1 cellular context compared by ENCODE assay signal in the genomic region with DNA sequence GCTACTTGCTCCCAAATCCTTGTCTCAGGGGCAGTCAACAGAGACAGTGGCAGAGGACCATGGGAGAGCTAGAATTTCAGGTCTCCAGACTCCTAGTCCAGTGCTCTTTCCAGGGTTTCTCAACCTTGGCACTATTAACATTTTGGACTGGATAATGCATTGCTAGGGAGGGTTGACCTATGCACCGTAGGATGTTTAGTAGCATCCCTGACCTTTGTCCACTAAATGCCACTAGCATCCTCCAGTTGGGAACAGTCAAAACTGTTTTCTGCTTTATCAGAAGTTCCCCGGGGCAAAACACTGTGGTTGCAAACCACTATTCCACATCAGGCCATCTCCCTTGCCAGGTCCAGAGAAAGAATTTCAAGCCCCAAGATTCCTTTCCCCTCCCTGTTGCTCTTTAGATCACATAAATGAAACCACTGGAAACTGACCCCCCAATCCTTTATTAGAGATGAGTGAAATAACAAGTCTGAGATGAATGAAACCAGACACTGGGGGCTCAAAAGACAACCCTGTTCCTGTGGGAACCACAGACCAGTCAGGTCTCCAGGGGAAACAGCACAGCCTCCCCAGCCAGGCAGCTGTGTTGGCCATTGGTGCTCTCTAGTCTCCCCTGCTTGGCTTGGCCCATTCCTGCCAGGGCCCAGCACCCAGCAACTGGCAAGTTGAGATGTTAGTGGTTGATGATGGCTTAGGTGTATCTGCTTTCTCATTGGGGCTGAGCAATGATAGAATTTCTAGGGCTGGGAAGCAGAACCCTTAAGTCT.
TF ChIP-seq lines count a peak whose summit lies in the region.

No MANE protein-coding gene starts in this region.

TF ChIP-seq in GM12878, 131 proteins besides CTCF, POLR2A, EP300 and RAD21:
- TF ChIP-seq BMI1 (IDR thresholded peaks at IDR 0.05; ENCODE audit: borderline replicate concordance) (no peak), IKZF1 (conservative IDR thresholded peaks at IDR 0.05) (no peak), GABPA (IDR thresholded peaks at IDR 0.05; ENCODE audit: low read depth) (no peak), POLR2AphosphoS2 (IDR thresholded peaks at IDR 0.05; ENCODE audit: low read depth, low read length) (no peak), GATAD2B (conservative IDR thresholded peaks at IDR 0.05; ENCODE audit: low read depth) (no peak), NRF1 (conservative IDR thresholded peaks at IDR 0.05; ENCODE audit: low read depth, low read length) (no peak), MEF2B (IDR thresholded peaks at IDR 0.05; ENCODE audit: partially characterized antibody, poor library complexity, severe bottlenecking) (peak; percentile 27), NBN (IDR thresholded peaks at IDR 0.05) (no peak)
- TF ChIP-seq, protein P1, sequence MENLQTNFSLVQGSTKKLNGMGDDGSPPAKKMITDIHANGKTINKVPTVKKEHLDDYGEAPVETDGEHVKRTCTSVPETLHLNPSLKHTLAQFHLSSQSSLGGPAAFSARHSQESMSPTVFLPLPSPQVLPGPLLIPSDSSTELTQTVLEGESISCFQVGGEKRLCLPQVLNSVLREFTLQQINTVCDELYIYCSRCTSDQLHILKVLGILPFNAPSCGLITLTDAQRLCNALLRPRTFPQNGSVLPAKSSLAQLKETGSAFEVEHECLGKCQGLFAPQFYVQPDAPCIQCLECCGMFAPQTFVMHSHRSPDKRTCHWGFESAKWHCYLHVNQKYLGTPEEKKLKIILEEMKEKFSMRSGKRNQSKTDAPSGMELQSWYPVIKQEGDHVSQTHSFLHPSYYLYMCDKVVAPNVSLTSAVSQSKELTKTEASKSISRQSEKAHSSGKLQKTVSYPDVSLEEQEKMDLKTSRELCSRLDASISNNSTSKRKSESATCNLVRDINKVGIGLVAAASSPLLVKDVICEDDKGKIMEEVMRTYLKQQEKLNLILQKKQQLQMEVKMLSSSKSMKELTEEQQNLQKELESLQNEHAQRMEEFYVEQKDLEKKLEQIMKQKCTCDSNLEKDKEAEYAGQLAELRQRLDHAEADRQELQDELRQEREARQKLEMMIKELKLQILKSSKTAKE (IDR thresholded peaks at IDR 0.05; ENCODE audit: low read depth, poor library complexity, severe bottlenecking), result no peak
